Comparison of ENCODE assay signal across 20 cellular contexts in the genomic region with DNA sequence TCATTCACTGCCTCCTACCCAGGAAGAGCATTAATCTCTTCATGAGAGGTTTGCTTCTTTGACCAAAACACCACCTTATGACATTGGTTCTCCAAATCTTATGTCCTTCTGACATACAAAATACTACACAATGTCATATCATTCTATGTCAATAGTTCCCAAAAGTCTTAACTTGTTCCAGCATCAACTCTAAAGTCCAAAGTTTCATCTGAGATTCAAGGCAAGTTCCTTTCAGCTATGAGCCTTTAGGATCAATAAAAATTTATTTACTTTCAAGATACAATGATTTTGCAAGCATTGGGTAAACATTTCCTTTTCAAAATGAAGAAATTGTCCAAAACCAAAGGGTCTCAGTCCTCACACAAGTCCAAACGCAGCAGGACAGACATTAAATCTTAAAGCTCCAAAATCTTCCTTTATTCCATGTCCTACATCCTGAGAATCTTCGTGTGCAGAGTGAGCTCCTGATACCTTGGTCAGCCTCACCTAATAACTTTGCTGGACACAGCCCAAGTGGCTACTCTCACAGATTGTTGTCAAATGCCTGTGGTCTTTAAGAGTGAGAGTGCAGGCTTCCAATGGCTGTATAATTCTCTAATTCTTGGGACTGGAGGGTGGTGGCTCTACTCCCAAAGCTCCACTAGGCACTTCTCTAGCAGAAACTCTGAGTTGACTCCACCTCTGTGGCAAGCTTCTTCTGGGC.
DNase-seq lines count a peak whose midpoint lies in the region; ATAC-seq, FAIRE-seq and TF ChIP-seq lines count a peak whose summit lies in the region.
"Had no signal": no experiment of that assay in that cellular context is flagged by ENCODE, and none has a peak within 500 bp of the region (broad histone marks: within the 10 kb centered on the region; RNA-seq: fewer than 3 reads in every experiment).

No MANE protein-coding gene starts in this region.

- H3K27ac Mint-ChIP-seq in activated T-cell treated with anti-CD3 and anti-CD28 coated beads, Interleukin-2, amount 50 U/mL, for 24 hours, result no peak overlapping the region
- H3K27ac Mint-ChIP-seq: CD8-positive, alpha-beta T cell; GM23338; H9 had no signal

- H3K9me3 ChIP-seq in Loucy (ENCODE audit: insufficient read depth, low read depth, low read length), result no peaks in the 10 kb centered on the region
- H3K9me3 ChIP-seq in right lobe of liver, result no peaks in the 10 kb centered on the region
- H3K9me3 ChIP-seq in small intestine (ENCODE audit: control insufficient read depth, low read depth), result no peaks in the 10 kb centered on the region
- H3K9me3 ChIP-seq: A549, Caco-2 had no signal

- DNase-seq in left lobe of liver (ENCODE audit: low spot score) (no peak), right lobe of liver (no peak), small intestine (peak; percentile 2), NCI-H2081 (lab: John Stamatoyannopoulos, UW) (no peak), AG20443 (ENCODE audit: low spot score) (no peak)
- no peak for DNase-seq in activated T-cell treated with anti-CD3 and anti-CD28 coated beads, Interleukin-2, amount 50 U/mL, for 24 hours
- DNase-seq: 8988T; ACHN; C1 segment of cervical spinal cord; Caco-2; CD8-positive, alpha-beta T cell; DMS153; DND-41; H9 had no signal

- peaks cover 5% of the 10 kb centered on the region for H3K9me3 Mint-ChIP-seq in activated T-cell treated with anti-CD3 and anti-CD28 coated beads, Interleukin-2, amount 50 U/mL, for 24 hours
- H3K9me3 Mint-ChIP-seq: GM23338, H9 had no signal

- no peaks in the 10 kb centered on the region for H3K4me1 Mint-ChIP-seq in activated T-cell treated with anti-CD3 and anti-CD28 coated beads, Interleukin-2, amount 50 U/mL, for 24 hours (ENCODE audit: low read depth)
- H3K4me1 Mint-ChIP-seq: GM23338, H9 had no signal

- no peaks in the 10 kb centered on the region for H3K9me2 ChIP-seq in Loucy (replicated peaks; ENCODE audit: low read depth, low read length)

- H2AFZ ChIP-seq in Loucy (ENCODE audit: low read length), result 0 out of 2 replicates have a peak overlapping the region, but pooled peaks have one; percentile 33
- H2AFZ ChIP-seq: GM23338 had no signal

- no peaks in the 10 kb centered on the region for H3K4me1 ChIP-seq in Loucy (ENCODE audit: insufficient read depth, low read length, poor library complexity, severe bottlenecking)
- peaks cover 0 to 13% (median 4%) of the 10 kb centered on the region in 4 donors for H3K4me1 ChIP-seq in right lobe of liver
- H3K4me1 ChIP-seq in small intestine (ENCODE audit: control insufficient read depth in 2 of 2, insufficient read depth in 1 of 2, low read depth in 1 of 2, low read length in 1 of 2), result no peaks in the 10 kb centered on the region
- H3K4me1 ChIP-seq: A549 had no signal

- H3K27ac ChIP-seq in right lobe of liver (no peak overlapping the region), small intestine (ENCODE audit: low read depth in 1 of 2, low read length in 1 of 2) (no peak overlapping the region)
- H3K27ac ChIP-seq: A549 had no signal

- no peaks in the 10 kb centered on the region for H3K36me3 Mint-ChIP-seq in activated T-cell treated with anti-CD3 and anti-CD28 coated beads, Interleukin-2, amount 50 U/mL, for 24 hours (ENCODE audit: low read depth)
- H3K36me3 Mint-ChIP-seq: CD8-positive, alpha-beta T cell had no signal

- TF ChIP-seq CTCF in Loucy (conservative IDR thresholded peaks at IDR 0.05; ENCODE audit: low read length), result no peak
- TF ChIP-seq CTCF in right lobe of liver (IDR thresholded peaks at IDR 0.05), result no peak

- intact Hi-C loops in right lobe of liver (cut with DNase I), result no loop called here

- H3K4me2 ChIP-seq in Loucy (ENCODE audit: low read depth, low read length, poor library complexity, severe bottlenecking), result no peak overlapping the region
- H3K4me2 ChIP-seq: GM23338 had no signal

- no peaks in the 10 kb centered on the region for H3F3A ChIP-seq in Loucy (ENCODE audit: low read depth)

- 19% methylated on average over 2 of the region's 2 CpGs for WGBS in right lobe of liver (ENCODE audit: insufficient coverage, low coverage, low lambda C conversion rate, missing lambda C conversion rate)
- 22 to 49% (median 28%) methylated on average over 2 of the region's 2 CpGs for WGBS in small intestine, 3 donors

- ATAC-seq in left lobe of liver (peak; percentile 46), right lobe of liver (peak; percentile 40 to 77 (median 54))
- ATAC-seq: A549; CD8-positive, alpha-beta T cell; GM23338; HCT116 had no signal

- no peak overlapping the region for H3K4me3 Mint-ChIP-seq in activated T-cell treated with anti-CD3 and anti-CD28 coated beads, Interleukin-2, amount 50 U/mL, for 24 hours
- H3K4me3 Mint-ChIP-seq: CD8-positive, alpha-beta T cell; GM23338; H9 had no signal

- H3K27me3 ChIP-seq in Loucy (ENCODE audit: insufficient read depth, low read length, poor library complexity, severe bottlenecking) (no peaks in the 10 kb centered on the region), right lobe of liver (no peaks in the 10 kb centered on the region), small intestine (ENCODE audit: control insufficient read depth in 2 of 2, insufficient read depth in 2 of 2, low read length in 2 of 2) (no peaks in the 10 kb centered on the region)

- no peaks in the 10 kb centered on the region for H3K36me3 ChIP-seq in Loucy (ENCODE audit: insufficient read depth, low read length)
- H3K36me3 ChIP-seq in right lobe of liver, result no peaks in the 10 kb centered on the region
- H3K36me3 ChIP-seq in small intestine (ENCODE audit: control insufficient read depth in 2 of 2, insufficient read depth in 2 of 2, low read length in 2 of 2), result no peaks in the 10 kb centered on the region

- H3K4me3 ChIP-seq in Loucy (ENCODE audit: low read length, poor library complexity, severe bottlenecking) (no peak overlapping the region), right lobe of liver (no peak overlapping the region), small intestine (ENCODE audit: low read depth in 1 of 2, low read length in 2 of 2) (no peak overlapping the region)
- H3K4me3 ChIP-seq: A549, GM23338 had no signal

- H3K79me2 ChIP-seq in Loucy (ENCODE audit: insufficient read depth, low read length), result no peaks in the 10 kb centered on the region

- no peaks in the 10 kb centered on the region for H3K27me3 Mint-ChIP-seq in activated T-cell treated with anti-CD3 and anti-CD28 coated beads, Interleukin-2, amount 50 U/mL, for 24 hours

- no peak overlapping the region for H3K9ac ChIP-seq in Loucy (ENCODE audit: low read depth, low read length, poor library complexity, severe bottlenecking)

- no peak for TF ChIP-seq POLR2A in right lobe of liver (IDR thresholded peaks at IDR 0.05)

- FAIRE-seq in small intestine (lab: Jason Lieb, UNC), result no peak
- FAIRE-seq: A549, G401.6, GM18507 had no signal

- H4K20me1 ChIP-seq in Loucy (ENCODE audit: insufficient read depth, low read length, poor library complexity, severe bottlenecking), result no peaks in the 10 kb centered on the region
